8 cellular contexts compared by ENCODE assay signal in the genomic region with DNA sequence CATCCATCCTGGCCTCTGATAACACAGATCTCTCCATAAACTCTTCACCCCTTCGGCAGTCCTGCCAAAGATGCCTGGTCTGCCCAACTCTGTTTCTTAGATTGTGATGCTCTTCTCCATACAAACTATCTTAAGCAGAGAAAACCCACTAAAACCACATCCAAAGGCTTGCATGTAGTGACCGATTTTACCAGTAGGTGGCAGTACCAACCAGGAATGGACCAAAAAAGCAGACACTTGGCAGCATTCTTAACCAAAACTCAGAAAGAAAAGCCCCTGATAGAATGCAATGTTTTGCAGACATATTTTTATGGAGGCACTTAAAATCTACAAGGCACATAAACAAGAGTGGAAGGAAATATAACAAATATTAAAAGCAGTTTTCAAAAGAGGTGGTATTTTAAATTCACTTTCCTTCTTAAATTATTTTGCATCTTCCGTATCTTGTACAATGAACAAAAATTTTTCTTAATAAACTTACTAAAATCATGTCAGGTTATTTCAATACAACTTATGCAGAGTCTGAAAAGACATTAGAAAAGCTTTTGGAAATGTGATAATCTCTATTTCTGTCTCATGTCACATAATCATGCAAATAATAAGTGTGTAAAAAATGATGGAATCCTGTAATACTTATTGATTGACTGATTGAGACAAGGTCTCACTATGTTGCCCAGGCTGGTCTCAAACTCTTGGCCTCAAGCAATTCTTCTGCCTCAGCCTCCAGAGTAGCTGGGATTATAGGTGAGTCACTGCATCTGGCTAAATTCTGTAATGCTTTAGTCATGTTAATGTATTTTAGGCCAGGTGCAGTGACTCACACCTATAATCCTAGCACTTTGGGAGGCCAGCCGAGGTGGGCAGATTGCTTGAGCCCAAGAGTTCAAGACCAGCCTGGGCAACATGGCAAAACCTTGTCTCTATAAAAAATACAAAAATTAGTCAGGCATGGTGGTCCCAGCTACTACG.
DNase-seq lines count a peak whose midpoint lies in the region; ATAC-seq and FAIRE-seq lines count a peak whose summit lies in the region.

No MANE protein-coding gene starts in this region.

- no peak overlapping the region for H3K27ac ChIP-seq in iPS DF 6.9 (ENCODE audit: low read length)

- 100% methylated on average over 1 of the region's 5 CpGs for WGBS in iPS DF 6.9 (ENCODE audit: insufficient coverage, insufficient read length)

- no peaks in the 10 kb centered on the region for H3K4me1 ChIP-seq in iPS DF 6.9 (ENCODE audit: control insufficient read depth, insufficient read depth, low read length)

- peak; percentile 38 for FAIRE-seq in TTC549 (lab: Jason Lieb, UNC)

- H3K27me3 ChIP-seq in iPS DF 6.9 (ENCODE audit: control insufficient read depth, insufficient read depth, low read length) = no peaks in the 10 kb centered on the region

- peak; percentile 67 for DNase-seq in GM03348 (ENCODE audit: low spot score)
- DNase-seq in MV-4-11 (lab: John Stamatoyannopoulos, UW) = peak; percentile 51
- peak; percentile 85 for DNase-seq in astrocyte of the hippocampus (ENCODE audit: low read depth, low spot score)
- peak; percentile 45 for DNase-seq in iPS DF 6.9 (ENCODE audit: low read depth, low spot score)
- DNase-seq in stimulated activated CD4-positive, alpha-beta T cell treated with anti-CD3 and anti-CD28 coated beads, Interleukin-15, amount 100 ng/mL, for 24 hours = peak; percentile 76

- ATAC-seq in HG02588 (IDR thresholded peaks at IDR 0.05; ENCODE audit: unreplicated experiment) (no peak), GM19328 (IDR thresholded peaks at IDR 0.05; ENCODE audit: unreplicated experiment) (no peak)

- no peaks in the 10 kb centered on the region for H3K9me3 ChIP-seq in iPS DF 6.9 (ENCODE audit: control insufficient read depth, insufficient read depth, low read length)

- no peaks in the 10 kb centered on the region for H3K36me3 ChIP-seq in iPS DF 6.9 (ENCODE audit: control insufficient read depth, insufficient read depth, low read length)

- H3K4me3 ChIP-seq in iPS DF 6.9 (ENCODE audit: low read length) = no peak overlapping the region
